ENCODE assay signal across 29 cellular contexts in the genomic region with DNA sequence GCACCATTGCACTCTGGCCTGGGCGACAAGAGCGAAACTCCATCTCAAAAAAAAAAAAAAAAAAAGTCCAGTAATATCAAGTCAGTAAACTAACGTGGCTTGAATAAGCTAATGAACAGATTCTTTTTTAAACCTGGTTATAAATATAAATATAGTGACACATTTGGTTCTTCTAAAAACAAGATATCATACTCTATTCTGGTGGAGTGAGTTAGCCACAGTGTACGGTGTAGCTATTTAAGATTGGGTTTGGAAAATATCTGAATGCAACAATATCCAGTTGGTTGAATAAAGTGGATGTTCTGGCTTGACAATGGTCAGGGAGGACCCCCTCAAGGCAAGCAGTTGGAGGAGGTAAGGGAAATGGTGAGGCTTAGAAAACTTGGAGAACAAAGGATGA.
"Had no signal": no experiment of that assay in that cellular context is flagged by ENCODE, and none has a peak within 500 bp of the region (broad histone marks: within the 10 kb centered on the region; RNA-seq: fewer than 3 reads in every experiment).

No MANE protein-coding gene starts in this region.

- H3K4me3 Mint-ChIP-seq: immature natural killer cell; naive thymus-derived CD4-positive, alpha-beta T cell; natural killer cell treated with Interleukin-12 subunit alpha and Interleukin-12 subunit beta and Interleukin-15 and Interleukin-18, amount 100 ng/mL, for 72 hours; stimulated activated memory B cell treated with anti-CD40 and anti-IgM and Interleukin-4, amounts not matched to agents 10 μg/mL and 1 μg/mL and 100 μg/mL, for 72 hours; stimulated activated naive CD8-positive, alpha-beta T cell treated with anti-CD3 and anti-CD28 coated beads, Interleukin-15, amount 100 ng/mL, for 72 hours had no signal

- ATAC-seq: left colon; left lung; lower lobe of right lung; naive thymus-derived CD4-positive, alpha-beta T cell; natural killer cell treated with Interleukin-12 subunit alpha and Interleukin-12 subunit beta and Interleukin-15 and Interleukin-18, amount 100 ng/mL, for 72 hours; sciatic nerve; stimulated activated memory B cell treated with anti-CD40 and anti-IgM and Interleukin-4, amounts not matched to agents 10 μg/mL and 1 μg/mL and 100 μg/mL, for 72 hours; stimulated activated naive CD8-positive, alpha-beta T cell treated with anti-CD3 and anti-CD28 coated beads, Interleukin-15, amount 100 ng/mL, for 72 hours had no signal

- H3K36me3 ChIP-seq: left lung, lower lobe of right lung, right atrium auricular region, spleen, thyroid gland, transverse colon, upper lobe of left lung, vagina had no signal

- H3K79me2 ChIP-seq: parathyroid adenoma had no signal

- H3K27me3 ChIP-seq: right atrium auricular region, testis, thyroid gland, upper lobe of left lung, vagina had no signal

- H3K27ac ChIP-seq: left lung, lower lobe of right lung, parathyroid adenoma, right atrium auricular region, spleen, testis, thyroid gland, transverse colon, upper lobe of left lung, vagina had no signal

- H3K36me3 Mint-ChIP-seq: natural killer cell treated with Interleukin-12 subunit alpha and Interleukin-12 subunit beta and Interleukin-15 and Interleukin-18, amount 100 ng/mL, for 72 hours; stimulated activated memory B cell treated with anti-CD40 and anti-IgM and Interleukin-4, amounts not matched to agents 10 μg/mL and 1 μg/mL and 100 μg/mL, for 72 hours had no signal

- H2AFZ ChIP-seq: parathyroid adenoma had no signal

- H3K27ac Mint-ChIP-seq: immature natural killer cell; naive thymus-derived CD4-positive, alpha-beta T cell; natural killer cell treated with Interleukin-12 subunit alpha and Interleukin-12 subunit beta and Interleukin-15 and Interleukin-18, amount 100 ng/mL, for 72 hours; stimulated activated memory B cell treated with anti-CD40 and anti-IgM and Interleukin-4, amounts not matched to agents 10 μg/mL and 1 μg/mL and 100 μg/mL, for 72 hours; stimulated activated naive CD8-positive, alpha-beta T cell treated with anti-CD3 and anti-CD28 coated beads, Interleukin-15, amount 100 ng/mL, for 72 hours had no signal

- H3K9ac ChIP-seq: parathyroid adenoma had no signal

- FAIRE-seq: islet of Langerhans, kidney, small intestine had no signal

- H3K4me1 ChIP-seq: parathyroid adenoma had no signal

- H3K9me3 ChIP-seq: lower lobe of right lung, right atrium auricular region, testis, thyroid gland, transverse colon, vagina had no signal

- H3K9me3 Mint-ChIP-seq: immature natural killer cell; natural killer cell treated with Interleukin-12 subunit alpha and Interleukin-12 subunit beta and Interleukin-15 and Interleukin-18, amount 100 ng/mL, for 72 hours had no signal

- H3K4me3 ChIP-seq: left lung, lower lobe of right lung, right atrium auricular region, spleen, testis, thyroid gland, transverse colon, upper lobe of left lung, vagina had no signal

- DNase-seq: head of caudate nucleus; hippocampal formation; immature natural killer cell; kidney; left colon; left lung; lower lobe of right lung; mammary epithelial cell; mesenchymal stem cell; naive thymus-derived CD4-positive, alpha-beta T cell; nucleus accumbens; small intestine; spleen; stimulated activated CD4-positive, alpha-beta T cell treated with anti-CD3 and anti-CD28 coated beads, Interleukin-4, amount 100 ng/mL, for 4 hours; stimulated activated CD8-positive, alpha-beta memory T cell treated with anti-CD3 and anti-CD28 coated beads, Interleukin-4, amount 100 ng/mL, for 48 hours; stimulated activated naive CD4-positive, alpha-beta T cell treated with Interleukin-2 at 50 U/mL for 16 hours; stimulated activated naive CD8-positive, alpha-beta T cell treated with anti-CD3 and anti-CD28 coated beads, Interleukin-15, amount 100 ng/mL, for 72 hours; substantia nigra; testis; thyroid gland; transverse colon; upper lobe of left lung had no signal
